23 cellular contexts compared by ENCODE assay signal in the genomic region with DNA sequence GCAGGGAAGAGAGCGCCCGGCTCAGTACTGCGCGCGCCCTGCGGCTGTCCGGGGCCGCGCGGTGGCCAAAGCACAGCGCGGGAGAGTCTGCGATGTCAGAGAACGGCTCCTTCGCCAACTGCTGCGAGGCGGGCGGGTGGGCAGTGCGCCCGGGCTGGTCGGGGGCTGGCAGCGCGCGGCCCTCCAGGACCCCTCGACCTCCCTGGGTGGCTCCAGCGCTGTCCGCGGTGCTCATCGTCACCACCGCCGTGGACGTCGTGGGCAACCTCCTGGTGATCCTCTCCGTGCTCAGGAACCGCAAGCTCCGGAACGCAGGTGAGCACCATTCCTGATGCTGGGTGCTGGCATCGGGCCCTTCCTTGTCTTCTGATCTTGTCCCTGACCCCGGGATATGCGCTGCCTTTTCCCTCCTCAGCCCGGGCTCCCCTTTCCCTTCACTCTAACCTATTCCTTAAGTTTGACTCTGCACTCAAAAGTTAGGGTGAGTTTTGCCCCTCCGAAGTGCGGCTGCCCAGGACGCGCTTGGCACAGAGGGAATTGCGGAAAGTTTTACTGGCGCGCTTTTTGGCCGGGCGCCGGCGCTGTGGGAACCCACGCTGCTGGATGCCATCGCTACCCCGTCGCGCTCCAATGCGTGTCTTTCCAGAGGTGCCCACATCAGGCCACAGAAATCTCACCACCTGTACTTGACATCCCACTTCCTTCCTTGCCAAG. TPM values are rescaled to one million over a fixed set of nuclear protein-coding genes. Genes with fewer than 3 reads are reported as not detected.
DNase-seq lines count a peak whose midpoint lies in the region; ATAC-seq, FAIRE-seq and TF ChIP-seq lines count a peak whose summit lies in the region.
"Had no signal": no experiment of that assay in that cellular context is flagged by ENCODE, and none has a peak within 500 bp of the region (broad histone marks: within the 10 kb centered on the region; RNA-seq: fewer than 3 reads in every experiment).

A gene (plus strand): TSS at position 18 of the 714 bp plus-strand sequence. CDS start 75 bp downstream, at position 93.

- H3K27ac Mint-ChIP-seq in activated T-helper 1 cell treated with anti-CD3 and anti-CD28 coated beads, Interleukin-12 subunit alpha, Interleukin-12 subunit beta, Interleukin-2, Interleukin-4 antibody, amounts not matched to agents 30 ng/mL and 10 ng/mL and 1 ng/mL, durations not matched to agents 14 hours and 24 hours and 36 hours, result no peak within 1 kb of the TSS
- H3K27ac Mint-ChIP-seq: activated CD4-positive, alpha-beta T cell treated with anti-CD3 and anti-CD28 coated beads, Interleukin-2, amount 10 ng/mL, durations not matched to agents 24 days and 14 days; activated T-cell treated with anti-CD3 and anti-CD28 coated beads, Interleukin-2, amount 50 U/mL, for 72 hours; CD4-positive, alpha-beta T cell; natural killer cell; T-helper 1 cell treated with Interleukin-12 subunit alpha and Interleukin-12 subunit beta and Interleukin-4 antibody, amounts not matched to agents 30 μg/mL and 1 μg/mL, for 36 hours had no signal

- no peak for ATAC-seq in HG02970 (IDR thresholded peaks at IDR 0.05; ENCODE audit: low FRiP score, unreplicated experiment)
- ATAC-seq: activated T-cell treated with anti-CD3 and anti-CD28 coated beads, Interleukin-2, amount 50 U/mL, for 72 hours; left cardiac atrium; natural killer cell had no signal

- H3K9me3 ChIP-seq in mammary epithelial cell (replicated peaks; ENCODE audit: insufficient read depth, low read length) (no peaks in the 10 kb centered on the region), keratinocyte (ENCODE audit: control insufficient read depth, low read depth, low read length) (no peaks in the 10 kb centered on the region), skeletal muscle satellite cell (replicated peaks; ENCODE audit: low read length) (no peaks in the 10 kb centered on the region)

- H3K27ac ChIP-seq in mammary epithelial cell (ENCODE audit: insufficient read depth, low read depth, low read length) (no peak within 1 kb of the TSS), keratinocyte (ENCODE audit: control insufficient read depth, insufficient read depth, low read length) (no peak within 1 kb of the TSS)
- H3K27ac ChIP-seq: skin epidermis had no signal

- in situ Hi-C loops in mammary epithelial cell (cut with MboI; ENCODE audit: low sequenced_read_pairs in 2 of 2), result no loop called here

- peaks cover 14% of the 10 kb centered on the region for H3K4me1 ChIP-seq in mammary epithelial cell (ENCODE audit: insufficient read depth, low read length)
- H3K4me1 ChIP-seq in keratinocyte (ENCODE audit: control insufficient read depth, extremely low read depth, insufficient read depth, low read length), result no peaks in the 10 kb centered on the region
- H3K4me1 ChIP-seq in skeletal muscle satellite cell (ENCODE audit: control insufficient read depth, insufficient read depth, low read length), result peaks cover 10% of the 10 kb centered on the region

- DNase-seq in DMS53 (lab: John Stamatoyannopoulos, UW), result peak; percentile 76
- no peak for DNase-seq in DMS53 treated with DMSO at 0.1 percent for 48 hours (lab: John Stamatoyannopoulos, UW; ENCODE audit: unreplicated experiment)
- DNase-seq in mammary epithelial cell, result no peak
- DNase-seq in keratinocyte (ENCODE audit: low read depth, low spot score), result no peak
- DNase-seq in NCI-H1417 treated with DMSO at 0.1 percent for 48 hours (lab: John Stamatoyannopoulos, UW), result no peak
- DNase-seq in activated T-helper 1 cell treated with anti-CD3 and anti-CD28 coated beads, Interleukin-12 subunit alpha, Interleukin-12 subunit beta, Interleukin-2, Interleukin-4 antibody, amounts not matched to agents 30 ng/mL and 10 ng/mL and 1 ng/mL, durations not matched to agents 14 hours and 24 hours and 36 hours (ENCODE audit: low spot score), result no peak
- DNase-seq: 8988T; activated CD4-positive, alpha-beta T cell treated with anti-CD3 and anti-CD28 coated beads, Interleukin-2, amount 10 ng/mL, durations not matched to agents 24 days and 14 days; activated T-cell treated with anti-CD3 and anti-CD28 coated beads, Interleukin-2, amount 50 U/mL, for 72 hours; CD4-positive, alpha-beta T cell; effector CD8-positive, alpha-beta T cell; GDM1; HCEC 1CT; left cardiac atrium; MM.1S; natural killer cell; substantia nigra had no signal

- dilution Hi-C loops in mammary epithelial cell (cut with HindIII; ENCODE audit: low sequenced_read_pairs), result no loop called here
- dilution Hi-C loops in keratinocyte (cut with MboI; ENCODE audit: extremely low pct_ligation_motif_present, low sequenced_read_pairs), result no loop called here

- no peaks in the 10 kb centered on the region for H3K4me1 Mint-ChIP-seq in activated T-helper 1 cell treated with anti-CD3 and anti-CD28 coated beads, Interleukin-12 subunit alpha, Interleukin-12 subunit beta, Interleukin-2, Interleukin-4 antibody, amounts not matched to agents 30 ng/mL and 10 ng/mL and 1 ng/mL, durations not matched to agents 14 hours and 24 hours and 36 hours (ENCODE audit: low read depth)
- H3K4me1 Mint-ChIP-seq: natural killer cell had no signal

- BruUV-seq in mammary epithelial cell (replicated peaks; lab: Mats Ljungman, UMichigan), result no TSS peak

- FAIRE-seq in keratinocyte (lab: Jason Lieb, UNC), result no peak
- FAIRE-seq: frontal cortex, GM18507 had no signal

- H2AFZ ChIP-seq in mammary epithelial cell (ENCODE audit: low read depth, low read length) (peak within 1 kb of the TSS; percentile 66), keratinocyte (ENCODE audit: control insufficient read depth, low read length) (no peak within 1 kb of the TSS)

- no peaks in the 10 kb centered on the region for H3K36me3 ChIP-seq in mammary epithelial cell (ENCODE audit: insufficient read depth, low read length)
- H3K36me3 ChIP-seq in keratinocyte (ENCODE audit: control insufficient read depth in 2 of 2, extremely low read depth in 1 of 2, insufficient read depth in 2 of 2, low read length in 2 of 2), result no peaks in the 10 kb centered on the region
- H3K36me3 ChIP-seq in skeletal muscle satellite cell (ENCODE audit: insufficient read depth, low read length), result no peaks in the 10 kb centered on the region

- CTCF ChIA-PET in mammary epithelial cell (lab: Charles Lee; ENCODE audit: low non-redundant PET), result no interaction called here

- WGBS in mammary epithelial cell (ENCODE audit: low coverage, missing lambda C conversion rate), result 11% methylated on average over 41 of the region's 58 CpGs

- H3K4me3 Mint-ChIP-seq in activated T-helper 1 cell treated with anti-CD3 and anti-CD28 coated beads, Interleukin-12 subunit alpha, Interleukin-12 subunit beta, Interleukin-2, Interleukin-4 antibody, amounts not matched to agents 30 ng/mL and 10 ng/mL and 1 ng/mL, durations not matched to agents 14 hours and 24 hours and 36 hours, result no peak within 1 kb of the TSS
- H3K4me3 Mint-ChIP-seq: activated CD4-positive, alpha-beta T cell treated with anti-CD3 and anti-CD28 coated beads, Interleukin-2, amount 10 ng/mL, durations not matched to agents 24 days and 14 days; activated T-cell treated with anti-CD3 and anti-CD28 coated beads, Interleukin-2, amount 50 U/mL, for 72 hours; CD4-positive, alpha-beta T cell; natural killer cell; T-helper 1 cell treated with Interleukin-12 subunit alpha and Interleukin-12 subunit beta and Interleukin-4 antibody, amounts not matched to agents 30 μg/mL and 1 μg/mL, for 36 hours had no signal

- H3K9ac ChIP-seq in mammary epithelial cell (ENCODE audit: insufficient read depth, low read length) (no peak within 1 kb of the TSS), keratinocyte (ENCODE audit: control insufficient read depth, extremely low read depth, insufficient read depth, low read length) (no peak within 1 kb of the TSS), skeletal muscle satellite cell (ENCODE audit: low read depth, low read length) (no peak within 1 kb of the TSS)

- H3K79me2 ChIP-seq in mammary epithelial cell (ENCODE audit: insufficient read depth, low read length) (no peaks in the 10 kb centered on the region), keratinocyte (ENCODE audit: control insufficient read depth, insufficient read depth, low read length) (no peaks in the 10 kb centered on the region)

- H3K27me3 Mint-ChIP-seq in activated T-helper 1 cell treated with anti-CD3 and anti-CD28 coated beads, Interleukin-12 subunit alpha, Interleukin-12 subunit beta, Interleukin-2, Interleukin-4 antibody, amounts not matched to agents 30 ng/mL and 10 ng/mL and 1 ng/mL, durations not matched to agents 14 hours and 24 hours and 36 hours (ENCODE audit: insufficient read depth), result peaks cover 11% of the 10 kb centered on the region

- H4K20me1 ChIP-seq in mammary epithelial cell (ENCODE audit: insufficient read depth, low read length) (no peaks in the 10 kb centered on the region), keratinocyte (ENCODE audit: control insufficient read depth, extremely low read depth, insufficient read depth, low read length) (no peaks in the 10 kb centered on the region)

- no peak for TF ChIP-seq CTCF in mammary epithelial cell (conservative IDR thresholded peaks at IDR 0.05 in 1 of 2, IDR thresholded peaks at IDR 0.05 in 1 of 2; ENCODE audit: extremely low read depth in 1 of 2, insufficient read depth in 1 of 2, low read depth in 1 of 2, low read length in 2 of 2)
- no peak for TF ChIP-seq CTCF in keratinocyte (optimal IDR thresholded peaks at IDR 0.05 in 1 of 3, IDR thresholded peaks at IDR 0.05 in 1 of 3, conservative IDR thresholded peaks at IDR 0.05 in 1 of 3; ENCODE audit: extremely low read depth in 1 of 3, insufficient read depth in 2 of 3, low read length in 3 of 3)

- H3K4me3 ChIP-seq in mammary epithelial cell (replicated peaks in 1 of 3; ENCODE audit: insufficient read depth in 1 of 3, low read depth in 2 of 3, low read length in 3 of 3) (peak within 1 kb of the TSS; percentile 14 to 41 (median 40)), keratinocyte (ENCODE audit: control insufficient read depth in 2 of 3, extremely low read depth in 1 of 3, insufficient read depth in 2 of 3, low read depth in 1 of 3, low read length in 3 of 3) (no peak within 1 kb of the TSS), skeletal muscle satellite cell (ENCODE audit: low read length) (peak within 1 kb of the TSS; percentile 66)

- intact Hi-C loops in mammary epithelial cell (cut with micrococcal nuclease), result loop anchor here (5.0 kb wide), 1 partner anchor 98 kb away; no protein-coding TSS in a partner anchor
- intact Hi-C loops in activated T-helper 1 cell treated with anti-CD3 and anti-CD28 coated beads, Interleukin-12 subunit alpha, Interleukin-12 subunit beta, Interleukin-2, Interleukin-4 antibody, amounts not matched to agents 30 ng/mL and 10 ng/mL and 1 ng/mL, durations not matched to agents 14 hours and 24 hours and 36 hours (cut with micrococcal nuclease), result no loop called here

- no peaks in the 10 kb centered on the region for H3K9me1 ChIP-seq in keratinocyte (ENCODE audit: control insufficient read depth, extremely low read depth, insufficient read depth, low read length)

- no peaks in the 10 kb centered on the region for H3K36me3 Mint-ChIP-seq in activated T-helper 1 cell treated with anti-CD3 and anti-CD28 coated beads, Interleukin-12 subunit alpha, Interleukin-12 subunit beta, Interleukin-2, Interleukin-4 antibody, amounts not matched to agents 30 ng/mL and 10 ng/mL and 1 ng/mL, durations not matched to agents 14 hours and 24 hours and 36 hours (ENCODE audit: low read depth)
- H3K36me3 Mint-ChIP-seq: natural killer cell had no signal

- no peaks in the 10 kb centered on the region for H3K9me3 Mint-ChIP-seq in activated T-helper 1 cell treated with anti-CD3 and anti-CD28 coated beads, Interleukin-12 subunit alpha, Interleukin-12 subunit beta, Interleukin-2, Interleukin-4 antibody, amounts not matched to agents 30 ng/mL and 10 ng/mL and 1 ng/mL, durations not matched to agents 14 hours and 24 hours and 36 hours
- H3K9me3 Mint-ChIP-seq: activated CD4-positive, alpha-beta T cell treated with anti-CD3 and anti-CD28 coated beads, Interleukin-2, amount 10 ng/mL, durations not matched to agents 24 days and 14 days; activated T-cell treated with anti-CD3 and anti-CD28 coated beads, Interleukin-2, amount 50 U/mL, for 72 hours; T-helper 1 cell treated with Interleukin-12 subunit alpha and Interleukin-12 subunit beta and Interleukin-4 antibody, amounts not matched to agents 30 μg/mL and 1 μg/mL, for 36 hours had no signal

- peaks cover 3% of the 10 kb centered on the region for H3K27me3 ChIP-seq in mammary epithelial cell (ENCODE audit: insufficient read depth, low read length)
- H3K27me3 ChIP-seq in keratinocyte (ENCODE audit: control insufficient read depth, extremely low read depth, insufficient read depth, low read length), result peaks cover 37% of the 10 kb centered on the region
- peaks cover 40% of the 10 kb centered on the region for H3K27me3 ChIP-seq in skeletal muscle satellite cell (ENCODE audit: control insufficient read depth, insufficient read depth, low read length)

- H3K4me2 ChIP-seq in mammary epithelial cell (ENCODE audit: insufficient read depth, low read depth, low read length), result peak within 1 kb of the TSS; percentile 95
- H3K4me2 ChIP-seq in keratinocyte (ENCODE audit: control insufficient read depth, extremely low read depth, insufficient read depth, low read depth, low read length), result peak within 1 kb of the TSS; percentile 31
- peak within 1 kb of the TSS; percentile 83 for H3K4me2 ChIP-seq in skeletal muscle satellite cell (ENCODE audit: low read length)

RNA-seq across cellular contexts. Expression of the gene that starts here (rescaled TPM):
- total RNA-seq in mammary epithelial cell, result not detected
- not detected for polyA plus RNA-seq in mammary epithelial cell
- not detected for polyA minus RNA-seq in mammary epithelial cell
- not detected in 3 replicates for polyA plus RNA-seq in keratinocyte
- polyA plus RNA-seq in keratinocyte (2011; ENCODE audit: low read depth), result not detected
- polyA plus RNA-seq in keratinocyte (2011; cell fraction: cytosol; rRNA removed), result not detected in 2 replicates
- polyA plus RNA-seq in keratinocyte (2011; cell fraction: nucleus; rRNA removed), result not detected in 2 replicates
- polyA plus RNA-seq in keratinocyte (2012; ENCODE audit: low replicate concordance), result not detected in 2 replicates
- polyA minus RNA-seq in keratinocyte, result not detected in 3 replicates
- polyA minus RNA-seq in keratinocyte (2011; cell fraction: cytosol; rRNA and poly(A)+ RNA removed), result not detected
- polyA minus RNA-seq in keratinocyte (2011; cell fraction: nucleus; rRNA and poly(A)+ RNA removed), result not detected in 2 replicates
- not detected in 2 replicates for total RNA-seq in skeletal muscle satellite cell (2012; rRNA removed)
- total RNA-seq in activated T-helper 1 cell treated with anti-CD3 and anti-CD28 coated beads, Interleukin-12 subunit alpha, Interleukin-12 subunit beta, Interleukin-2, Interleukin-4 antibody, amounts not matched to agents 30 ng/mL and 10 ng/mL and 1 ng/mL, durations not matched to agents 14 hours and 24 hours and 36 hours, result not detected in 2 replicates
- total RNA-seq: activated CD4-positive, alpha-beta T cell treated with anti-CD3 and anti-CD28 coated beads, Interleukin-2, amount 10 ng/mL, durations not matched to agents 24 days and 14 days; activated T-cell treated with anti-CD3 and anti-CD28 coated beads, Interleukin-2, amount 50 U/mL, for 72 hours; CD4-positive, alpha-beta T cell; frontal cortex; left cardiac atrium; natural killer cell had no signal

Comparison
In these comparisons a context has a peak if more than half of its experiments do, and no peak if none do; other contexts are left out.
1. H3K4me2 ChIP-seq: peak in every context shown above with its lines; median percentile 95 in mammary epithelial cell; 83 in skeletal muscle satellite cell; 31 in keratinocyte.
2. H3K4me3 ChIP-seq: peak in mammary epithelial cell (3 of 3) and skeletal muscle satellite cell (single experiment); none in keratinocyte (0 of 3).